In the genomic region with DNA sequence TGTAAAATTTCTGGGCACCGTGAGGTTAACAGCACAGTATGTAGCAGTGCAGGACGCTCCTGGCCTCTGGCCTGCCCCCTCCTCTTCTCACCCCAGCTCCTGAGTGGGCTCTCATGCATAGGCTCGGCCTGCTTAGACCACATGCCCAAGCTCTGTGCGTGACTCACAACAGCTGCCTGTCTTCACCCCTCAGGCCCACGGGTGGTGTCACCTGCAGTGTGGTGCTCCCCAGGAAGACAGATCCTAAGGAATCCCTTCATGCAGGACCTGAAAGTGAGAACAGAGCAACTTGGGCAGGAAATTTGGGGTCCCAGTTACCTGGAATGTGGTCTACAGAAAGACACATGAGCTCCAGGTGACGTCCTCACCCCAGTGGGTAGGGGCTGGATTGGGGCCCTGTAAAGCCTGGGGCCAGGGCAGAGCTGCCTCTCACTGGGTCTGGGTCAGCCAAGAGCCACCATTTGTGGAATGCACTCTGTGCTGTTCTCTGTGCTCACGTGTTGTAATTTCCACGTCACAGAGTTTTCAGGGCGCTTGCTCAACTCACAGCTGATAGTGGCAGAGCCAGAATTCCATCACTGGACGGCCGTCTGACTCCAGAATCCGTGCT, we compare ENCODE assay signal across 24 cellular contexts. TPM values are rescaled to one million over a fixed set of nuclear protein-coding genes. Genes with fewer than 3 reads are reported as not detected.
DNase-seq lines count a peak whose midpoint lies in the region; ATAC-seq and TF ChIP-seq lines count a peak whose summit lies in the region.
"Had no signal": no experiment of that assay in that cellular context is flagged by ENCODE, and none has a peak within 500 bp of the region (broad histone marks: within the 10 kb centered on the region; RNA-seq: fewer than 3 reads in every experiment).

No MANE protein-coding gene starts in this region.

- no peaks in the 10 kb centered on the region for H3K36me3 ChIP-seq in sigmoid colon
- H3K36me3 ChIP-seq: esophagus muscularis mucosa, neural progenitor cell, thoracic aorta had no signal

- peak overlapping the region; percentile 69 for H3K27ac ChIP-seq in RWPE1
- H3K27ac ChIP-seq in sigmoid colon, result peak overlapping the region in 2 of 4 donors; percentile 40 to 43
- H3K27ac ChIP-seq: neural progenitor cell, thoracic aorta, VCaP had no signal

- POLR2A ChIA-PET in RWPE1 (lab: Yijun Ruan, JAX; ENCODE audit: low non-redundant PET), result no interaction called here

- peak; percentile 73 for ATAC-seq in sciatic nerve

- no peak for TF ChIP-seq CTCF in RWPE1 (conservative IDR thresholded peaks at IDR 0.05; ENCODE audit: low read depth)
- TF ChIP-seq CTCF in epithelial cell of proximal tubule (conservative IDR thresholded peaks at IDR 0.05; ENCODE audit: low read depth, low read length), result no peak
- no peak for TF ChIP-seq CTCF in sigmoid colon (IDR thresholded peaks at IDR 0.05)

- intact Hi-C loops in sciatic nerve (cut with DNase I), result no loop called here
- intact Hi-C loops in sigmoid colon (cut with DNase I), result no loop called here

- CTCF ChIA-PET in RWPE1 (lab: Yijun Ruan, JAX), result no interaction called here

- H3K9me3 ChIP-seq in sigmoid colon, result no peaks in the 10 kb centered on the region
- H3K9me3 ChIP-seq: esophagus muscularis mucosa, thoracic aorta had no signal

- TF ChIP-seq POLR2A in sigmoid colon (IDR thresholded peaks at IDR 0.05), result no peak

- DNase-seq in RWPE1 (ENCODE audit: low spot score) (no peak), epithelial cell of proximal tubule (ENCODE audit: low read depth) (peak; percentile 64), kidney tubule cell (ENCODE audit: low spot score) (peak; percentile 34), sciatic nerve (ENCODE audit: low spot score) (no peak), C1 segment of cervical spinal cord (lab: John Stamatoyannopoulos, UW) (no peak), sigmoid colon (no peak), NCI-H748 (lab: John Stamatoyannopoulos, UW; ENCODE audit: unreplicated experiment) (no peak)
- DNase-seq: activated CD4-positive, alpha-beta T cell treated with anti-CD3 and anti-CD28 coated beads, Interleukin-2, amount 50 U/mL, for 1 hour; activated naive CD4-positive, alpha-beta T cell treated with anti-CD3 and anti-CD28 coated beads, Interleukin-2, amount 50 U/mL, for 16 hours; aorta; CD4-positive, alpha-beta memory T cell; DMS53; GDM1; glutamatergic neuron; Kasumi-1; NCI-H1048; NCI-H187 treated with DMSO at 0.1 percent for 48 hours; NCI-H774; stimulated activated CD4-positive, alpha-beta T cell treated with anti-CD3 and anti-CD28 coated beads, Interleukin-4, amount 100 ng/mL, for 24 hours; stimulated activated naive CD4-positive, alpha-beta T cell treated with Interleukin-2 at 50 U/mL for 16 hours had no signal

- 91 to 93% methylated on average over 12 of the region's 12 CpGs for WGBS in sigmoid colon, 2 donors

- H3K27me3 ChIP-seq in sigmoid colon, result no peaks in the 10 kb centered on the region
- H3K27me3 ChIP-seq: esophagus muscularis mucosa, neural progenitor cell had no signal

- peaks cover 0 to 8% (median 4%) of the 10 kb centered on the region in 4 donors for H3K4me1 ChIP-seq in sigmoid colon
- H3K4me1 ChIP-seq: neural progenitor cell had no signal

- H3K4me3 ChIP-seq in epithelial cell of proximal tubule (ENCODE audit: low read depth, low read length) (no peak overlapping the region), sigmoid colon (no peak overlapping the region)
- H3K4me3 ChIP-seq: esophagus muscularis mucosa, neural progenitor cell, thoracic aorta had no signal

- no peak for TF ChIP-seq EP300 in sigmoid colon (IDR thresholded peaks at IDR 0.05)

RNA-seq across cellular contexts. Expression of gene PXDC1, which starts 37.0 kb away (rescaled TPM):
- total RNA-seq in epithelial cell of proximal tubule (36.4 and 37.6 TPM in 2 replicates), sciatic nerve (48.3 TPM), sigmoid colon (100 to 1,000 TPM in 1 of 4 donors, 10 to 100 TPM in 3; 46.7 to 116 (median 75.9) TPM)
- 10 to 100 TPM in 1 of 3 donors, 1 to 10 TPM in 2; 9.0 to 22.2 (median 9.1) TPM for polyA plus RNA-seq in sigmoid colon
- polyA plus RNA-seq: CD4-positive, alpha-beta memory T cell had no signal

Comparison
In these comparisons a context has a peak if more than half of its experiments do, and no peak if none do; other contexts are left out.
1. DNase-seq: peak in epithelial cell of proximal tubule (single experiment) and kidney tubule cell (single experiment); none in RWPE1 (single experiment), sciatic nerve (single experiment), C1 segment of cervical spinal cord (0 of 14), sigmoid colon (single experiment) and NCI-H748 (single experiment).